22 cellular contexts compared by ENCODE assay signal in the genomic region with DNA sequence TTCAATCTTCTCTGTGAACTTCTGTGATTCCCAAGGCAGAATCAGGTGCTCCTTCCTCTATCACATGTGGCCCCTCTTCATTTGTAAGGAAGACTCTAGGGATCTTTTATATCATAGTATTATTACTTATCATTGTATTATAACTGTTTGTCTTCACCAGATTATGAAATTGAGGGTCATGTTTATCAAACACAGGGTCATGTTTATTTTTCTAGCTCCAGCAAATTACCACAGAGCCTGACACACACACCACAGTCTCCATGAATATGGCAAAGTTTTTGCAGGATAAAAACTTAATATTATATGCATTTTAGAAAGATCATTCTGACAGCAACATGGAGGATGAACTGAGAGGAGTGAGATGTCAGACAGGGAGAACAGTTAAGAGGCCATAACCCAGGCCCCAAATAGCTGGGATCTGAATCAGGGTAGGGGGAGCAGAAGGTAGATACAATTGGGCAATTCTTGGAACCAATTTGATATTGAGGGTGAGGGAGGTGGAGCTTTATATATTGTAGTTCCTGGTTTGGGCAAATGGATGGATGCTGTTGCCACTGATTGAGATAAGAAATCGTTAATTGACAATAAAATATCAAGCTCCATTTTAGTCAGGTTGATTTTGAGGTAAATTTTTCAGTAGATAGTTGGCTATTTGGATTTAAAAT.
A peak's percentile ranks its signal among the peaks of the same experiment; 100 is the strongest.
DNase-seq lines count a peak whose midpoint lies in the region; ATAC-seq and TF ChIP-seq lines count a peak whose summit lies in the region.
"Had no signal": no experiment of that assay in that cellular context is flagged by ENCODE, and none has a peak within 500 bp of the region (broad histone marks: within the 10 kb centered on the region; RNA-seq: fewer than 3 reads in every experiment).

No MANE protein-coding gene starts in this region.

- no peaks in the 10 kb centered on the region for H3K9me3 ChIP-seq in liver (ENCODE audit: control insufficient read depth in 4 of 4, low read length in 3 of 4)
- no peaks in the 10 kb centered on the region for H3K9me3 ChIP-seq in breast epithelium
- H3K9me3 ChIP-seq: BE2C, BLaER1 had no signal

- intact Hi-C loops in breast epithelium (cut with DNase I; ENCODE audit: low total_unique reads), result no loop called here

- H3K9ac ChIP-seq in liver (ENCODE audit: low read depth in 1 of 2, low read length in 2 of 2), result no peak overlapping the region
- H3K9ac ChIP-seq: BLaER1 had no signal

- H3K27me3 ChIP-seq in liver (ENCODE audit: control insufficient read depth in 4 of 4, insufficient read depth in 4 of 4, low read length in 3 of 4) (no peaks in the 10 kb centered on the region), breast epithelium (no peaks in the 10 kb centered on the region)
- H3K27me3 ChIP-seq: BE2C, BLaER1 had no signal

- TF ChIP-seq POLR2A in breast epithelium (IDR thresholded peaks at IDR 0.05), result no peak

- peaks cover 2 to 10% (median 6%) of the 10 kb centered on the region in 4 donors for H3K4me1 ChIP-seq in liver (ENCODE audit: control insufficient read depth in 4 of 4, insufficient read depth in 4 of 4, low read length in 3 of 4)
- no peaks in the 10 kb centered on the region for H3K4me1 ChIP-seq in breast epithelium
- H3K4me1 ChIP-seq: BE2C, BLaER1 had no signal

- peak overlapping the region in 1 of 2 donors; percentile 51 for H3K27ac ChIP-seq in liver (ENCODE audit: low read depth in 1 of 2, low read length in 2 of 2)
- no peak overlapping the region for H3K27ac ChIP-seq in breast epithelium
- H3K27ac ChIP-seq: BLaER1 had no signal

- WGBS in liver, result 34% methylated on average over 1 of the region's 1 CpG

- TF ChIP-seq CTCF in liver (IDR thresholded peaks at IDR 0.05; ENCODE audit: low read depth, low read length, missing input control) (no peak), breast epithelium (IDR thresholded peaks at IDR 0.05) (no peak)

- peak in 1 of 2 donors; percentile 3 for TF ChIP-seq RAD21 in liver (IDR thresholded peaks at IDR 0.05)

- peak; percentile 85 for ATAC-seq in left lobe of liver
- ATAC-seq: GM12878 had no signal

- H3K36me3 ChIP-seq in liver (ENCODE audit: control insufficient read depth in 4 of 4, insufficient read depth in 3 of 4, low read depth in 1 of 4, low read length in 3 of 4), result no peaks in the 10 kb centered on the region
- no peaks in the 10 kb centered on the region for H3K36me3 ChIP-seq in breast epithelium
- H3K36me3 ChIP-seq: BE2C, BLaER1 had no signal

- DNase-seq in left lobe of liver (ENCODE audit: low spot score) (no peak), breast epithelium (ENCODE audit: low spot score in 2 of 2) (no peak), OCI-M1 (lab: John Stamatoyannopoulos, UW) (no peak)
- no peak for DNase-seq in activated CD8-positive, alpha-beta memory T cell treated with anti-CD3 and anti-CD28 coated beads, Interleukin-2, amount 50 U/mL, for 48 hours
- DNase-seq: 8988T; ACHN; BE2C; C1 segment of cervical spinal cord; CD4-positive, alpha-beta memory T cell; CD4-positive, CD25-positive, alpha-beta regulatory T cell; CD8-positive, alpha-beta memory T cell; COR-L47; DMS 273 treated with DMSO at 0.1 percent for 48 hours; DMS153; DMS53; DMS79; DND-41; EL; GDM1 had no signal

- H3K4me3 ChIP-seq in liver (ENCODE audit: low read depth in 1 of 3, low read length in 3 of 3) (no peak overlapping the region), breast epithelium (no peak overlapping the region)
- H3K4me3 ChIP-seq: BLaER1, GM12878 had no signal

TF ChIP-seq in liver, 16 proteins besides CTCF, POLR2A, EP300 and RAD21:
- TF ChIP-seq YY1 (IDR thresholded peaks at IDR 0.05) (no peak), FOXA2 (IDR thresholded peaks at IDR 0.05) (peak; percentile 61), SP1 (IDR thresholded peaks at IDR 0.05) (peak; percentile 28), NR2F2 (IDR thresholded peaks at IDR 0.05) (peak; percentile 72), EGR1 (IDR thresholded peaks at IDR 0.05; ENCODE audit: low read depth in 2 of 2) (no peak), FOXA1 (IDR thresholded peaks at IDR 0.05) (peak; percentile 54), HNF4G (IDR thresholded peaks at IDR 0.05) (no peak), HNF4A (conservative IDR thresholded peaks at IDR 0.05) (peak; percentile 30 to 57), RXRA (IDR thresholded peaks at IDR 0.05) (peak; percentile 48 to 65)
- TF ChIP-seq, protein P1, sequence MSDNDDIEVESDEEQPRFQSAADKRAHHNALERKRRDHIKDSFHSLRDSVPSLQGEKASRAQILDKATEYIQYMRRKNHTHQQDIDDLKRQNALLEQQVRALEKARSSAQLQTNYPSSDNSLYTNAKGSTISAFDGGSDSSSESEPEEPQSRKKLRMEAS (IDR thresholded peaks at IDR 0.05), result no peak
TF ChIP-seq in liver: peak in this region for 6.
